9 cellular contexts compared by ENCODE assay signal in genomic region chr11:67429038-67429668, GRCh38. TPM values are rescaled to one million over a fixed set of nuclear protein-coding genes. Genes with fewer than 3 reads are reported as not detected.
DNase-seq lines count a peak whose midpoint lies in the region; ATAC-seq and TF ChIP-seq lines count a peak whose summit lies in the region.
"Had no signal": no experiment of that assay in that cellular context is flagged by ENCODE, and none has a peak within 500 bp of the region (broad histone marks: within the 10 kb centered on the region; RNA-seq: fewer than 3 reads in every experiment).

No MANE protein-coding gene starts in this region.

- peak overlapping the region; percentile 31 for H2BK5ac ChIP-seq in IMR-90 (ENCODE audit: low read depth, low read length, poor library complexity, severe bottlenecking)

- no peak for TF ChIP-seq RAD21 in IMR-90 (IDR thresholded peaks at IDR 0.05; ENCODE audit: low read length)

- no peak overlapping the region for H3K18ac ChIP-seq in IMR-90 (ENCODE audit: low read depth, low read length)

- H4K5ac ChIP-seq in IMR-90 (ENCODE audit: low read depth, low read length), result peak overlapping the region; percentile 53

- H3K9ac ChIP-seq in IMR-90 (ENCODE audit: low read depth, low read length), result peak overlapping the region; percentile 87
- peak overlapping the region; percentile 98 for H3K9ac ChIP-seq in muscle layer of colon (ENCODE audit: low read length)

- CTCF ChIA-PET in A673 (lab: Charles Lee) (no interaction called here), IMR-90 (lab: Yijun Ruan, JAX) (no interaction called here)

- no peak overlapping the region for H2BK20ac ChIP-seq in IMR-90 (ENCODE audit: low read depth, low read length)

- H3K9me1 ChIP-seq in IMR-90 (ENCODE audit: insufficient read depth, low read length), result peaks cover 8% of the 10 kb centered on the region

- H3K27me3 ChIP-seq in A673 (replicated peaks; ENCODE audit: insufficient read depth, low read depth, low read length, poor library complexity), result no peaks in the 10 kb centered on the region
- H3K27me3 ChIP-seq in IMR-90 (ENCODE audit: control insufficient read depth, insufficient read depth, low read length), result no peaks in the 10 kb centered on the region
- H3K27me3 ChIP-seq in muscle layer of colon (ENCODE audit: control insufficient read depth in 1 of 2, insufficient read depth in 2 of 2, low read length in 2 of 2), result no peaks in the 10 kb centered on the region

- peak overlapping the region; percentile 63 for H3K23ac ChIP-seq in IMR-90 (ENCODE audit: low read depth, low read length)

- TF ChIP-seq POLR2A in IMR-90 (IDR thresholded peaks at IDR 0.05; ENCODE audit: low read depth, low read length), result no peak

- no peak for DNase-seq in A673 (ENCODE audit: low spot score)
- DNase-seq in IMR-90, result no peak
- no peak for DNase-seq in choroid plexus epithelial cell (ENCODE audit: low read depth)
- DNase-seq in NCI-H446 treated with DMSO at 0.1 percent for 48 hours (lab: John Stamatoyannopoulos, UW), result no peak
- no peak for DNase-seq in cerebellum (ENCODE audit: low spot score)
- no peak for DNase-seq in T1000 (lab: John Stamatoyannopoulos, UW)

- H3K56ac ChIP-seq in IMR-90 (ENCODE audit: extremely low read depth, insufficient read depth, low read length), result no peak overlapping the region

- H3K4me3 ChIP-seq in A673 (ENCODE audit: low read depth, low read length, poor library complexity, severe bottlenecking), result peak overlapping the region; percentile 74
- peak overlapping the region; percentile 75 for H3K4me3 ChIP-seq in IMR-90 (ENCODE audit: insufficient read depth, low read depth, low read length)
- H3K4me3 ChIP-seq in choroid plexus epithelial cell (ENCODE audit: low read depth, low read length), result peak overlapping the region; percentile 95
- H3K4me3 ChIP-seq in muscle layer of colon (ENCODE audit: low read depth in 1 of 2, low read length in 2 of 2), result peak overlapping the region; percentile 77 to 92

- H4K8ac ChIP-seq in IMR-90 (ENCODE audit: low read depth in 2 of 2, low read length in 2 of 2), result peak overlapping the region; percentile 47 to 87; a peak in 3 of 4 replicates

- no peaks in the 10 kb centered on the region; the same call in 1 of the 2 replicates for H4K20me1 ChIP-seq in IMR-90 (ENCODE audit: insufficient read depth, low read length)

- dilution Hi-C loops in IMR-90 (cut with HindIII; ENCODE audit: low sequenced_read_pairs, unreplicated experiment), result no loop called here

- H3K36me3 ChIP-seq in A673 (ENCODE audit: insufficient read depth, low read length, poor library complexity, severe bottlenecking) (peaks cover 15% of the 10 kb centered on the region), IMR-90 (ENCODE audit: control insufficient read depth, insufficient read depth, low read length) (peaks cover 21% of the 10 kb centered on the region; the same call in 1 of the 2 replicates), muscle layer of colon (ENCODE audit: insufficient read depth, low read length) (peaks cover 40% of the 10 kb centered on the region)

- POLR2A ChIA-PET in A673 (lab: Charles Lee; ENCODE audit: low non-redundant PET) (interaction anchor here (0.6 kb wide), 1 partner anchor 54 kb away, joined by 7 read pairs; the partner anchor contains the start of gene AIP), IMR-90 (lab: Charles Lee; ENCODE audit: unreplicated experiment) (no interaction called here)

- H3K4ac ChIP-seq in IMR-90 (ENCODE audit: low read depth, low read length), result peak overlapping the region; percentile 94

- WGBS in IMR-90 (ENCODE audit: extremely low coverage in 2 of 2, insufficient read length in 1 of 2), 2 experiments, result 49% methylated on average over 8 of the region's 12 CpGs; no CpG with 5 or more reads in 1 of the 2 experiments

- H2AK9ac ChIP-seq in IMR-90 (replicated peaks; ENCODE audit: low read depth, low read length, poor library complexity), result peak overlapping the region; percentile 95

- 0 out of 2 replicates have a peak overlapping the region, but pooled peaks have one; percentile 17 for H2BK120ac ChIP-seq in IMR-90 (ENCODE audit: low read depth, low read length)

- TF ChIP-seq CTCF in A673 (conservative IDR thresholded peaks at IDR 0.05; ENCODE audit: low read depth, low read length), result no peak
- no peak for TF ChIP-seq CTCF in IMR-90 (conservative IDR thresholded peaks at IDR 0.05; ENCODE audit: low read depth, low read length)
- TF ChIP-seq CTCF in choroid plexus epithelial cell (conservative IDR thresholded peaks at IDR 0.05; ENCODE audit: low read depth, low read length), result no peak

- H2AK5ac ChIP-seq in IMR-90 (ENCODE audit: low read depth, low read length), result peak overlapping the region; percentile 95

- intact Hi-C loops in A673 (cut with micrococcal nuclease; ENCODE audit: unreplicated experiment), result no loop called here
- intact Hi-C loops in IMR-90 (cut with micrococcal nuclease), result no loop called here

- H4K91ac ChIP-seq in IMR-90 (ENCODE audit: insufficient read depth, low read depth, low read length), result peak overlapping the region; percentile 90

- in situ Hi-C loops in IMR-90 (cut with MboI; ENCODE audit: low sequenced_read_pairs), result no loop called here

- TSS peak; percentile 46 for BruUV-seq in A673 (replicated peaks; lab: Mats Ljungman, UMichigan)
- no TSS peak for BruUV-seq in IMR-90 (replicated peaks; lab: Mats Ljungman, UMichigan)

- peak overlapping the region; percentile 100 for H2AFZ ChIP-seq in IMR-90 (replicated peaks; ENCODE audit: low read length, poor library complexity)

- no peak overlapping the region for H2BK15ac ChIP-seq in IMR-90 (ENCODE audit: low read depth, low read length)

- ATAC-seq in IMR-90 (ENCODE audit: low read depth), result no peak
- ATAC-seq in GM21367 (IDR thresholded peaks at IDR 0.05; ENCODE audit: unreplicated experiment), result no peak

- peak overlapping the region; percentile 97 for H3K4me2 ChIP-seq in IMR-90 (ENCODE audit: low read depth, low read length)

- H3K27ac ChIP-seq in A673 (ENCODE audit: low read depth, low read length, poor library complexity, severe bottlenecking) (peak overlapping the region; percentile 78), IMR-90 (ENCODE audit: insufficient read depth, low read length) (peak overlapping the region; percentile 64), muscle layer of colon (ENCODE audit: low read depth, low read length) (peak overlapping the region; percentile 79)

- H3K4me1 ChIP-seq in A673 (ENCODE audit: insufficient read depth, low read length, poor library complexity, severe bottlenecking), result peaks cover 11% of the 10 kb centered on the region
- H3K4me1 ChIP-seq in IMR-90 (ENCODE audit: control insufficient read depth, insufficient read depth, low read length), result peaks cover 5% of the 10 kb centered on the region
- H3K4me1 ChIP-seq in muscle layer of colon (ENCODE audit: insufficient read depth, low read length), result peaks cover 17% of the 10 kb centered on the region

- peaks cover 11 to 29% of the 10 kb centered on the region in 2 experiments for H3K79me1 ChIP-seq in IMR-90 (ENCODE audit: low read depth in 1 of 2, low read length in 2 of 2)

- H3K9me3 ChIP-seq in A673 (ENCODE audit: low read depth, low read length, poor library complexity, severe bottlenecking), result no peaks in the 10 kb centered on the region
- no peaks in the 10 kb centered on the region for H3K9me3 ChIP-seq in IMR-90 (ENCODE audit: control insufficient read depth, insufficient read depth, low read length)
- no peaks in the 10 kb centered on the region for H3K9me3 ChIP-seq in muscle layer of colon (ENCODE audit: low read length)

- H3K14ac ChIP-seq in IMR-90 (replicated peaks; ENCODE audit: low read depth, low read length), result peak overlapping the region; percentile 56; the same call in 1 of the 2 replicates

TF ChIP-seq in IMR-90, 13 proteins besides CTCF, POLR2A, EP300 and RAD21 (continues in another document):
- no peak for TF ChIP-seq USF2 (IDR thresholded peaks at IDR 0.05; ENCODE audit: low read depth, low read length)

RNA-seq across cellular contexts. Expression of gene RPS6KB2, which starts 0.9 kb away (rescaled TPM):
- 58.8 and 65.0 TPM in 2 replicates for total RNA-seq in A673 (2021)
- total RNA-seq in IMR-90 (2012; rRNA removed), result 47.8 and 58.4 TPM in 2 replicates
- 50.7 and 55.3 TPM in 2 replicates for polyA plus RNA-seq in IMR-90 (2012; rRNA removed)
- polyA plus RNA-seq in IMR-90 (2012; cell fraction: cytosol; rRNA removed), result 63.7 and 69.8 TPM in 2 replicates
- polyA plus RNA-seq in IMR-90 (2012; cell fraction: nucleus; rRNA removed; ENCODE audit: low replicate concordance), result 106 and 200 TPM in 2 replicates
- total RNA-seq in cerebellum, result 15.8 TPM

RNA-seq across cellular contexts. Expression of gene PTPRCAP, which starts 8.3 kb away (rescaled TPM):
- 0.56 and 1.3 TPM in 2 replicates for total RNA-seq in A673 (2021)
- not detected in 2 replicates for total RNA-seq in IMR-90 (2012; rRNA removed)
- polyA plus RNA-seq in IMR-90 (2012; rRNA removed), result 0.14 and 0.24 TPM in 2 replicates
- 0.18 and 0.41 TPM in 2 replicates for polyA plus RNA-seq in IMR-90 (2012; cell fraction: cytosol; rRNA removed)
- 2.5 and 7.4 TPM in 2 replicates for polyA plus RNA-seq in IMR-90 (2012; cell fraction: nucleus; rRNA removed; ENCODE audit: low replicate concordance)
- 0.91 TPM for total RNA-seq in cerebellum

RNA-seq across cellular contexts. Expression of gene CARNS1, which starts 13.7 kb away (rescaled TPM):
- 0.13 and 0.28 TPM in 2 replicates for total RNA-seq in A673 (2021)
- under 0.01 TPM in 2 replicates for total RNA-seq in IMR-90 (2012; rRNA removed)
- 0.23 and 0.32 TPM in 2 replicates for polyA plus RNA-seq in IMR-90 (2012; rRNA removed)
- polyA plus RNA-seq in IMR-90 (2012; cell fraction: cytosol; rRNA removed), result 0.09 and 0.19 TPM in 2 replicates
- polyA plus RNA-seq in IMR-90 (2012; cell fraction: nucleus; rRNA removed; ENCODE audit: low replicate concordance), result 1.1 and 2.8 TPM in 2 replicates
- total RNA-seq in cerebellum, result 0.18 TPM

RNA-seq across cellular contexts. Expression of gene CORO1B, which starts 14.1 kb away (rescaled TPM):
- total RNA-seq in A673 (2021) (92.5 and 96.6 TPM in 2 replicates), IMR-90 (2012; rRNA removed) (76.4 and 79.4 TPM in 2 replicates), cerebellum (18.6 TPM)
- 138 and 151 TPM in 2 replicates for polyA plus RNA-seq in IMR-90 (2012; rRNA removed)
- 81.3 and 148 TPM in 2 replicates for polyA plus RNA-seq in IMR-90 (2012; cell fraction: cytosol; rRNA removed)
- 81.7 and 240 TPM in 2 replicates for polyA plus RNA-seq in IMR-90 (2012; cell fraction: nucleus; rRNA removed; ENCODE audit: low replicate concordance)

RNA-seq across cellular contexts. Expression of gene GPR152, which starts 23.4 kb away (rescaled TPM):
- not detected in 2 replicates for total RNA-seq in A673 (2021)
- not detected in 2 replicates for total RNA-seq in IMR-90 (2012; rRNA removed)
- polyA plus RNA-seq in IMR-90 (2012; rRNA removed), result not detected in 2 replicates
- not detected in 2 replicates for polyA plus RNA-seq in IMR-90 (2012; cell fraction: cytosol; rRNA removed)
- polyA plus RNA-seq in IMR-90 (2012; cell fraction: nucleus; rRNA removed; ENCODE audit: low replicate concordance), result not detected in 2 replicates
- total RNA-seq in cerebellum, result not detected
- total RNA-seq: renal cortical epithelial cell had no signal
